ENCODE assay signal across 15 cellular contexts in genomic region chr2:11869423-11869991, GRCh38.
"Had no signal": no experiment of that assay in that cellular context is flagged by ENCODE, and none has a peak within 500 bp of the region (broad histone marks: within the 10 kb centered on the region; RNA-seq: fewer than 3 reads in every experiment).

No MANE protein-coding gene starts in this region.

- H3K4me1 ChIP-seq: thyroid gland had no signal

- ATAC-seq: left lobe of liver; SK-N-SH treated with all-trans-retinoic acid at 6 μM for 48 hours; stimulated activated naive B cell treated with anti-CD40 and anti-IgM and Interleukin-4, amounts not matched to agents 10 μg/mL and 1 μg/mL and 100 μg/mL, for 72 hours had no signal

- H3K4me3 Mint-ChIP-seq: activated naive CD4-positive, alpha-beta T cell treated with anti-CD3 and anti-CD28 coated beads, Interleukin-2, amount 50 U/mL, for 24 hours; stimulated activated naive B cell treated with anti-CD40 and anti-IgM and Interleukin-4, amounts not matched to agents 10 μg/mL and 1 μg/mL and 100 μg/mL, for 72 hours had no signal

- H3K27ac Mint-ChIP-seq: activated naive CD4-positive, alpha-beta T cell treated with anti-CD3 and anti-CD28 coated beads, Interleukin-2, amount 50 U/mL, for 24 hours; stimulated activated naive B cell treated with anti-CD40 and anti-IgM and Interleukin-4, amounts not matched to agents 10 μg/mL and 1 μg/mL and 100 μg/mL, for 72 hours had no signal

- FAIRE-seq: keratinocyte, urothelium cell line had no signal

- DNase-seq: activated CD4-positive, alpha-beta T cell treated with anti-CD3 and anti-CD28 coated beads, Interleukin-2, amount 50 U/mL, for 48 hours; adrenal gland; mesenchymal stem cell; stimulated activated CD4-positive, alpha-beta T cell treated with anti-CD3 and anti-CD28 coated beads, Interleukin-15, amount 100 ng/mL, for 24 hours; stimulated activated CD4-positive, alpha-beta T cell treated with anti-CD3 and anti-CD28 coated beads, Interleukin-4, amount 100 ng/mL, for 1 hour; stimulated activated naive B cell treated with anti-CD40 and anti-IgM and Interleukin-4, amounts not matched to agents 10 μg/mL and 1 μg/mL and 100 μg/mL, for 72 hours; T-helper 1 cell; thyroid gland had no signal

- H3K27me3 Mint-ChIP-seq: activated naive CD4-positive, alpha-beta T cell treated with anti-CD3 and anti-CD28 coated beads, Interleukin-2, amount 50 U/mL, for 24 hours had no signal

- H3K9me3 Mint-ChIP-seq: activated naive CD4-positive, alpha-beta T cell treated with anti-CD3 and anti-CD28 coated beads, Interleukin-2, amount 50 U/mL, for 24 hours had no signal

- H3K27me3 ChIP-seq: adrenal gland, esophagus muscularis mucosa, thyroid gland had no signal

- H3K36me3 ChIP-seq: adrenal gland, esophagus muscularis mucosa, thyroid gland had no signal

- H3K4me3 ChIP-seq: adrenal gland, esophagus muscularis mucosa, thyroid gland had no signal

- H3K36me3 Mint-ChIP-seq: activated naive CD4-positive, alpha-beta T cell treated with anti-CD3 and anti-CD28 coated beads, Interleukin-2, amount 50 U/mL, for 24 hours had no signal

- H3K27ac ChIP-seq: adrenal gland, esophagus muscularis mucosa, thyroid gland, VCaP had no signal

- H3K9me3 ChIP-seq: adrenal gland, esophagus muscularis mucosa, thyroid gland had no signal
